Comparison of ENCODE assay signal across 1 cellular context in the genomic region with DNA sequence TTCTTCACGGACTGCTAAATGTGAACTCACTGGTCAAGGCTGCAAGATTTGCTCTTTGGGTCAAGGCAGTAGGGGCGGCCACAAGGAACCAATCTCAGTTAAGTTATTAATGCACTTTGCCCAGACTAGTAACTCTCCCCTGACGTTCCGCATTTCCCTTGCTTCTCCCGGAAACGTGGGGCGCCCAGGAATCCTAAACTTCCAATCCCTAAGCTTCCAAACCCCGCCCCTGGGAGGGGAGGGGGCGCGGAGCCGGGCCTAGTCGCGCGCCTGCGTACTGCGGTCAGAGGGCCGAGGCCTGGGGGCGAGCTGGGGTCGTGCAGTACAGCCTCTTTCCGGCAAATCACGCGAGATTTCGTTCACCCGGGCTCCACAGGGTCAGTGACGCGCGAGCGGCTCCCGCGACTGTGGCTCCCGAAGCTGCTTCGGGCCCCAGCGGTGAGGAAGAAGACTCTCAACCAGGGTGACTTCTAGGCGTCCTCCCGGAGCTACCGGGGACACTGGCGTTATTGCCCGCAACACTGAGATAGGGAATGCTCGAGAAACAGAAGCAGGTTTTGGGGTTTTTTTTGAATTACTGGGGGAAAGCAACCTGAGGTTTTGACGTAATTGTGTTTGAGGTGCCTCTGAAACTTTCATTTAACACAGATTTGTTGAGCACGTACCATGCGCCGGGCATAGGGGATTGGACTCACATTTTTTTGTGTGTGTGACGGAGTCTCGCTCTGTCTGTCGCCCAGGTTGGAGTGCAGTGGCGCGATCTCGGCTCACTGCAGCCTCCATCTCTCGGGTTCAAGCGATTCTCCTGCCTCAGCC.
A peak's percentile ranks its signal among the peaks of the same experiment; 100 is the strongest.
TF ChIP-seq lines count a peak whose summit lies in the region.

PTGR2 (plus strand) TSS at position 265 of the 816 bp plus-strand sequence. CDS start 7,032 bp downstream, outside the sequence.

TF ChIP-seq in K562, 482 proteins besides CTCF, POLR2A, EP300 and RAD21 (continued from another document and continues in another):
- TF ChIP-seq, protein P1, sequence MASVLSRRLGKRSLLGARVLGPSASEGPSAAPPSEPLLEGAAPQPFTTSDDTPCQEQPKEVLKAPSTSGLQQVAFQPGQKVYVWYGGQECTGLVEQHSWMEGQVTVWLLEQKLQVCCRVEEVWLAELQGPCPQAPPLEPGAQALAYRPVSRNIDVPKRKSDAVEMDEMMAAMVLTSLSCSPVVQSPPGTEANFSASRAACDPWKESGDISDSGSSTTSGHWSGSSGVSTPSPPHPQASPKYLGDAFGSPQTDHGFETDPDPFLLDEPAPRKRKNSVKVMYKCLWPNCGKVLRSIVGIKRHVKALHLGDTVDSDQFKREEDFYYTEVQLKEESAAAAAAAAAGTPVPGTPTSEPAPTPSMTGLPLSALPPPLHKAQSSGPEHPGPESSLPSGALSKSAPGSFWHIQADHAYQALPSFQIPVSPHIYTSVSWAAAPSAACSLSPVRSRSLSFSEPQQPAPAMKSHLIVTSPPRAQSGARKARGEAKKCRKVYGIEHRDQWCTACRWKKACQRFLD (CRISPR knock-in tag; IDR thresholded peaks at IDR 0.05), result peak; percentile 58; the same call in 1 of the 2 replicates
- TF ChIP-seq, protein P2, sequence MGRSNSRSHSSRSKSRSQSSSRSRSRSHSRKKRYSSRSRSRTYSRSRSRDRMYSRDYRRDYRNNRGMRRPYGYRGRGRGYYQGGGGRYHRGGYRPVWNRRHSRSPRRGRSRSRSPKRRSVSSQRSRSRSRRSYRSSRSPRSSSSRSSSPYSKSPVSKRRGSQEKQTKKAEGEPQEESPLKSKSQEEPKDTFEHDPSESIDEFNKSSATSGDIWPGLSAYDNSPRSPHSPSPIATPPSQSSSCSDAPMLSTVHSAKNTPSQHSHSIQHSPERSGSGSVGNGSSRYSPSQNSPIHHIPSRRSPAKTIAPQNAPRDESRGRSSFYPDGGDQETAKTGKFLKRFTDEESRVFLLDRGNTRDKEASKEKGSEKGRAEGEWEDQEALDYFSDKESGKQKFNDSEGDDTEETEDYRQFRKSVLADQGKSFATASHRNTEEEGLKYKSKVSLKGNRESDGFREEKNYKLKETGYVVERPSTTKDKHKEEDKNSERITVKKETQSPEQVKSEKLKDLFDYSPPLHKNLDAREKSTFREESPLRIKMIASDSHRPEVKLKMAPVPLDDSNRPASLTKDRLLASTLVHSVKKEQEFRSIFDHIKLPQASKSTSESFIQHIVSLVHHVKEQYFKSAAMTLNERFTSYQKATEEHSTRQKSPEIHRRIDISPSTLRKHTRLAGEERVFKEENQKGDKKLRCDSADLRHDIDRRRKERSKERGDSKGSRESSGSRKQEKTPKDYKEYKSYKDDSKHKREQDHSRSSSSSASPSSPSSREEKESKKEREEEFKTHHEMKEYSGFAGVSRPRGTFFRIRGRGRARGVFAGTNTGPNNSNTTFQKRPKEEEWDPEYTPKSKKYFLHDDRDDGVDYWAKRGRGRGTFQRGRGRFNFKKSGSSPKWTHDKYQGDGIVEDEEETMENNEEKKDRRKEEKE (IDR thresholded peaks at IDR 0.05; ENCODE audit: borderline replicate concordance in 1 of 2, control insufficient read depth in 1 of 2, low read depth in 2 of 2, low read length in 1 of 2), result no peak
- TF ChIP-seq NFATC3 (IDR thresholded peaks at IDR 0.05), result no peak
- no peak for TF ChIP-seq HSF4 (CRISPR knock-in tag; IDR thresholded peaks at IDR 0.05; ENCODE audit: borderline replicate concordance)
- peak; percentile 97; the same call in 1 of the 2 replicates for TF ChIP-seq ZBTB7A (IDR thresholded peaks at IDR 0.05; ENCODE audit: borderline replicate concordance, control insufficient read depth, low read depth, low read length)
- TF ChIP-seq CREM (IDR thresholded peaks at IDR 0.05; ENCODE audit: low read depth), result peak; percentile 60
- no peak for TF ChIP-seq SREBF2 (CRISPR knock-in tag; IDR thresholded peaks at IDR 0.05)
- TF ChIP-seq ZC3H4 (CRISPR knock-in tag; IDR thresholded peaks at IDR 0.05; ENCODE audit: borderline replicate concordance), result peak; percentile 43; the same call in 1 of the 2 replicates
- TF ChIP-seq SUPT5H (IDR thresholded peaks at IDR 0.05), result peak; percentile 77
- no peak for TF ChIP-seq SNIP1 (IDR thresholded peaks at IDR 0.05; ENCODE audit: low read depth)
- TF ChIP-seq BCOR (IDR thresholded peaks at IDR 0.05), result peak; percentile 56
- peak; percentile 53 for TF ChIP-seq TAF9B (IDR thresholded peaks at IDR 0.05; ENCODE audit: partially characterized antibody)
- TF ChIP-seq, protein P3, sequence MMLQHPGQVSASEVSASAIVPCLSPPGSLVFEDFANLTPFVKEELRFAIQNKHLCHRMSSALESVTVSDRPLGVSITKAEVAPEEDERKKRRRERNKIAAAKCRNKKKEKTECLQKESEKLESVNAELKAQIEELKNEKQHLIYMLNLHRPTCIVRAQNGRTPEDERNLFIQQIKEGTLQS (IDR thresholded peaks at IDR 0.05), result no peak
- TF ChIP-seq, protein P3 (CRISPR knock-in tag; conservative IDR thresholded peaks at IDR 0.05), result no peak
- no peak for TF ChIP-seq EGR1 (conservative IDR thresholded peaks at IDR 0.05)
- TF ChIP-seq, protein P4, sequence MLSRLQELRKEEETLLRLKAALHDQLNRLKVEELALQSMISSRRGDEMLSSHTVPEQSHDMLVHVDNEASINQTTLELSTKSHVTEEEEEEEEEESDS (CRISPR knock-in tag; IDR thresholded peaks at IDR 0.05), result no peak
- no peak for TF ChIP-seq SMARCC2 (IDR thresholded peaks at IDR 0.05; ENCODE audit: low read depth)
- TF ChIP-seq PHF8 (IDR thresholded peaks at IDR 0.05; ENCODE audit: borderline replicate concordance, low read length), result peak; percentile 73; the same call in 1 of the 2 replicates
- TF ChIP-seq JUND (IDR thresholded peaks at IDR 0.05; ENCODE audit: borderline replicate concordance, low read depth, low read length), result peak; percentile 30; the same call in 1 of the 2 replicates
- no peak for TF ChIP-seq JUND (tag; IDR thresholded peaks at IDR 0.05; ENCODE audit: borderline replicate concordance, low read depth, low read length)
- TF ChIP-seq NR3C1 (CRISPR knock-in tag; IDR thresholded peaks at IDR 0.05), result no peak
- no peak for TF ChIP-seq ZNF124 (CRISPR knock-in tag; IDR thresholded peaks at IDR 0.05)
- TF ChIP-seq ZSCAN29 (IDR thresholded peaks at IDR 0.05), result no peak
- no peak for TF ChIP-seq POLR3G (IDR thresholded peaks at IDR 0.05; ENCODE audit: extremely low read depth, insufficient read length, insufficient replicate concordance)
- TF ChIP-seq E2F8 (IDR thresholded peaks at IDR 0.05; ENCODE audit: low read depth, partially characterized antibody), result no peak
- TF ChIP-seq RFX1 (IDR thresholded peaks at IDR 0.05), result no peak
- TF ChIP-seq LARP7 (IDR thresholded peaks at IDR 0.05), result no peak
- TF ChIP-seq, protein P5, sequence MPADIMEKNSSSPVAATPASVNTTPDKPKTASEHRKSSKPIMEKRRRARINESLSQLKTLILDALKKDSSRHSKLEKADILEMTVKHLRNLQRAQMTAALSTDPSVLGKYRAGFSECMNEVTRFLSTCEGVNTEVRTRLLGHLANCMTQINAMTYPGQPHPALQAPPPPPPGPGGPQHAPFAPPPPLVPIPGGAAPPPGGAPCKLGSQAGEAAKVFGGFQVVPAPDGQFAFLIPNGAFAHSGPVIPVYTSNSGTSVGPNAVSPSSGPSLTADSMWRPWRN (IDR thresholded peaks at IDR 0.05; ENCODE audit: low read depth), result no peak
- no peak for TF ChIP-seq ZNF436 (CRISPR knock-in tag; IDR thresholded peaks at IDR 0.05)
- no peak for TF ChIP-seq TRIM24 (IDR thresholded peaks at IDR 0.05)
- TF ChIP-seq ETS2 (tag; IDR thresholded peaks at IDR 0.05; ENCODE audit: borderline replicate concordance, poor library complexity, severe bottlenecking), result no peak
- TF ChIP-seq, protein P6, sequence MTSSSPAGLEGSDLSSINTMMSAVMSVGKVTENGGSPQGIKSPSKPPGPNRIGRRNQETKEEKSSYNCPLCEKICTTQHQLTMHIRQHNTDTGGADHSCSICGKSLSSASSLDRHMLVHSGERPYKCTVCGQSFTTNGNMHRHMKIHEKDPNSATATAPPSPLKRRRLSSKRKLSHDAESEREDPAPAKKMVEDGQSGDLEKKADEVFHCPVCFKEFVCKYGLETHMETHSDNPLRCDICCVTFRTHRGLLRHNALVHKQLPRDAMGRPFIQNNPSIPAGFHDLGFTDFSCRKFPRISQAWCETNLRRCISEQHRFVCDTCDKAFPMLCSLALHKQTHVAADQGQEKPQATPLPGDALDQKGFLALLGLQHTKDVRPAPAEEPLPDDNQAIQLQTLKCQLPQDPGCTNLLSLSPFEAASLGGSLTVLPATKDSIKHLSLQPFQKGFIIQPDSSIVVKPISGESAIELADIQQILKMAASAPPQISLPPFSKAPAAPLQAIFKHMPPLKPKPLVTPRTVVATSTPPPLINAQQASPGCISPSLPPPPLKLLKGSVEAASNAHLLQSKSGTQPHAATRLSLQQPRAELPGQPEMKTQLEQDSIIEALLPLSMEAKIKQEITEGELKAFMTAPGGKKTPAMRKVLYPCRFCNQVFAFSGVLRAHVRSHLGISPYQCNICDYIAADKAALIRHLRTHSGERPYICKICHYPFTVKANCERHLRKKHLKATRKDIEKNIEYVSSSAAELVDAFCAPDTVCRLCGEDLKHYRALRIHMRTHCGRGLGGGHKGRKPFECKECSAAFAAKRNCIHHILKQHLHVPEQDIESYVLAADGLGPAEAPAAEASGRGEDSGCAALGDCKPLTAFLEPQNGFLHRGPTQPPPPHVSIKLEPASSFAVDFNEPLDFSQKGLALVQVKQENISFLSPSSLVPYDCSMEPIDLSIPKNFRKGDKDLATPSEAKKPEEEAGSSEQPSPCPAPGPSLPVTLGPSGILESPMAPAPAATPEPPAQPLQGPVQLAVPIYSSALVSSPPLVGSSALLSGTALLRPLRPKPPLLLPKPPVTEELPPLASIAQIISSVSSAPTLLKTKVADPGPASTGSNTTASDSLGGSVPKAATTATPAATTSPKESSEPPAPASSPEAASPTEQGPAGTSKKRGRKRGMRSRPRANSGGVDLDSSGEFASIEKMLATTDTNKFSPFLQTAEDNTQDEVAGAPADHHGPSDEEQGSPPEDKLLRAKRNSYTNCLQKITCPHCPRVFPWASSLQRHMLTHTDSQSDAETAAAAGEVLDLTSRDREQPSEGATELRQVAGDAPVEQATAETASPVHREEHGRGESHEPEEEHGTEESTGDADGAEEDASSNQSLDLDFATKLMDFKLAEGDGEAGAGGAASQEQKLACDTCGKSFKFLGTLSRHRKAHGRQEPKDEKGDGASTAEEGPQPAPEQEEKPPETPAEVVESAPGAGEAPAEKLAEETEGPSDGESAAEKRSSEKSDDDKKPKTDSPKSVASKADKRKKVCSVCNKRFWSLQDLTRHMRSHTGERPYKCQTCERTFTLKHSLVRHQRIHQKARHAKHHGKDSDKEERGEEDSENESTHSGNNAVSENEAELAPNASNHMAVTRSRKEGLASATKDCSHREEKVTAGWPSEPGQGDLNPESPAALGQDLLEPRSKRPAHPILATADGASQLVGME (CRISPR knock-in tag; IDR thresholded peaks at IDR 0.05), result no peak
- TF ChIP-seq MAZ (CRISPR knock-in tag; conservative IDR thresholded peaks at IDR 0.05 in 1 of 2, IDR thresholded peaks at IDR 0.05 in 1 of 2), result peak; percentile 88 to 99
- TF ChIP-seq ARNT (IDR thresholded peaks at IDR 0.05), result no peak
- no peak for TF ChIP-seq SIN3A (IDR thresholded peaks at IDR 0.05; ENCODE audit: borderline replicate concordance in 2 of 2, control insufficient read depth in 1 of 2, low read depth in 2 of 2, low read length in 2 of 2)
- TF ChIP-seq NCOR1 (IDR thresholded peaks at IDR 0.05), result no peak
- no peak for TF ChIP-seq ILF3 (IDR thresholded peaks at IDR 0.05; ENCODE audit: borderline replicate concordance)
- TF ChIP-seq, protein P7, sequence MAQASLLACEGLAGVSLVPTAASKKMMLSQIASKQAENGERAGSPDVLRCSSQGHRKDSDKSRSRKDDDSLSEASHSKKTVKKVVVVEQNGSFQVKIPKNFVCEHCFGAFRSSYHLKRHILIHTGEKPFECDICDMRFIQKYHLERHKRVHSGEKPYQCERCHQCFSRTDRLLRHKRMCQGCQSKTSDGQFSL (CRISPR knock-in tag; IDR thresholded peaks at IDR 0.05), result no peak
- TF ChIP-seq, protein P7 (tag; IDR thresholded peaks at IDR 0.05), result no peak
- TF ChIP-seq YY1 (IDR thresholded peaks at IDR 0.05; ENCODE audit: borderline replicate concordance in 1 of 3, control insufficient read depth in 1 of 3, extremely low read depth in 1 of 3, insufficient read depth in 3 of 3, insufficient read length in 1 of 3, insufficient replicate concordance in 2 of 3, low read depth in 1 of 3, low read length in 2 of 3), result peak in 2 of 3 experiments; percentile 42 to 54
- TF ChIP-seq HCFC1 (IDR thresholded peaks at IDR 0.05; ENCODE audit: low read depth, low read length), result no peak
- TF ChIP-seq NFYB (IDR thresholded peaks at IDR 0.05; ENCODE audit: extremely low read depth, insufficient read length), result no peak
- TF ChIP-seq STAT5B (CRISPR knock-in tag; IDR thresholded peaks at IDR 0.05), result no peak
- TF ChIP-seq TEAD4 (IDR thresholded peaks at IDR 0.05; ENCODE audit: low read length), result no peak
- TF ChIP-seq TEAD4 (CRISPR knock-in tag; IDR thresholded peaks at IDR 0.05; ENCODE audit: borderline replicate concordance), result no peak
- TF ChIP-seq TBL1XR1 (IDR thresholded peaks at IDR 0.05; ENCODE audit: low read length in 2 of 2), result no peak
- peak; percentile 81 for TF ChIP-seq GTF2E2 (tag; IDR thresholded peaks at IDR 0.05)
- TF ChIP-seq HNRNPUL1 (IDR thresholded peaks at IDR 0.05; ENCODE audit: low read length), result no peak
